Comparison of ENCODE assay signal across 1 cellular context in genomic region chr11:120192831-120193625, GRCh38.
A peak's percentile ranks its signal among the peaks of the same experiment; 100 is the strongest.
TF ChIP-seq lines count a peak whose summit lies in the region.

No MANE protein-coding gene starts in this region.

TF ChIP-seq in HepG2, 621 proteins besides CTCF, POLR2A, EP300 and RAD21 (continues in another document):
- TF ChIP-seq ZNF547 (CRISPR knock-in tag; IDR thresholded peaks at IDR 0.05) (peak; percentile 74; the same call in 1 of the 2 replicates), ELF3 (CRISPR knock-in tag; IDR thresholded peaks at IDR 0.05) (peak; percentile 83), ZBED4 (CRISPR knock-in tag; IDR thresholded peaks at IDR 0.05; ENCODE audit: borderline replicate concordance) (no peak), ZNF512B (CRISPR knock-in tag; IDR thresholded peaks at IDR 0.05; ENCODE audit: borderline replicate concordance) (peak; percentile 73; the same call in 1 of the 2 replicates), ZFP62 (CRISPR knock-in tag; IDR thresholded peaks at IDR 0.05) (no peak), TSC22D2 (CRISPR knock-in tag; IDR thresholded peaks at IDR 0.05; ENCODE audit: borderline replicate concordance) (no peak), ZNF891 (CRISPR knock-in tag; IDR thresholded peaks at IDR 0.05) (peak; percentile 72), ZFP1 (CRISPR knock-in tag; IDR thresholded peaks at IDR 0.05) (0 out of 2 replicates have a peak, but pooled peaks have one; percentile 63), GPBP1L1 (CRISPR knock-in tag; IDR thresholded peaks at IDR 0.05) (no peak), ZNF234 (CRISPR knock-in tag; conservative IDR thresholded peaks at IDR 0.05) (no peak), NKX3-1 (CRISPR knock-in tag; IDR thresholded peaks at IDR 0.05) (no peak), ZC3H13 (CRISPR knock-in tag; IDR thresholded peaks at IDR 0.05) (no peak), ZNF792 (CRISPR knock-in tag; IDR thresholded peaks at IDR 0.05) (peak; percentile 65; the same call in 1 of the 2 replicates), RFX1 (IDR thresholded peaks at IDR 0.05) (no peak), SNRNP70 (IDR thresholded peaks at IDR 0.05; ENCODE audit: low read depth, low read length) (no peak), ZNF770 (CRISPR knock-in tag; IDR thresholded peaks at IDR 0.05) (0 out of 2 replicates have a peak, but pooled peaks have one; percentile 20), ZNF317 (CRISPR knock-in tag; IDR thresholded peaks at IDR 0.05) (no peak), ZNF33A (CRISPR knock-in tag; IDR thresholded peaks at IDR 0.05; ENCODE audit: borderline replicate concordance) (no peak), FOXP1 (IDR thresholded peaks at IDR 0.05) (no peak), FOXP1 (CRISPR knock-in tag; IDR thresholded peaks at IDR 0.05) (no peak; the same call in 1 of the 2 replicates), TCF7 (IDR thresholded peaks at IDR 0.05; ENCODE audit: low read depth) (no peak), MTA1 (CRISPR knock-in tag; IDR thresholded peaks at IDR 0.05; ENCODE audit: borderline replicate concordance) (peak; percentile 95; the same call in 1 of the 2 replicates), TOPORS (CRISPR knock-in tag; IDR thresholded peaks at IDR 0.05) (peak; percentile 69; the same call in 1 of the 2 replicates), ZBTB37 (CRISPR knock-in tag; IDR thresholded peaks at IDR 0.05) (peak; percentile 56; the same call in 1 of the 2 replicates), HNF4G (IDR thresholded peaks at IDR 0.05; ENCODE audit: borderline replicate concordance, low read depth, low read length) (peak; percentile 65; the same call in 1 of the 2 replicates), HNF4G (CRISPR knock-in tag; IDR thresholded peaks at IDR 0.05; ENCODE audit: borderline replicate concordance, low read depth) (peak; percentile 96), AKNA (CRISPR knock-in tag; IDR thresholded peaks at IDR 0.05; ENCODE audit: borderline replicate concordance) (no peak), TFE3 (CRISPR knock-in tag; IDR thresholded peaks at IDR 0.05) (no peak), PITX1 (CRISPR knock-in tag; IDR thresholded peaks at IDR 0.05) (peak; percentile 66; the same call in 1 of the 2 replicates), SAFB2 (CRISPR knock-in tag; IDR thresholded peaks at IDR 0.05; ENCODE audit: borderline replicate concordance, low read depth) (no peak), CREBL2 (CRISPR knock-in tag; IDR thresholded peaks at IDR 0.05; ENCODE audit: borderline replicate concordance) (no peak), ZNF513 (CRISPR knock-in tag; conservative IDR thresholded peaks at IDR 0.05) (no peak), ATF7-NPFF (CRISPR knock-in tag; IDR thresholded peaks at IDR 0.05; ENCODE audit: low read depth) (no peak), ZBTB2 (CRISPR knock-in tag; IDR thresholded peaks at IDR 0.05; ENCODE audit: low read depth) (no peak), HNRNPK (IDR thresholded peaks at IDR 0.05; ENCODE audit: low read depth, low read length, poor library complexity, severe bottlenecking) (no peak), MYC (CRISPR knock-in tag; IDR thresholded peaks at IDR 0.05; ENCODE audit: borderline replicate concordance) (peak; percentile 67; the same call in 1 of the 2 replicates), MLLT10 (CRISPR knock-in tag; IDR thresholded peaks at IDR 0.05) (no peak), HDAC6 (IDR thresholded peaks at IDR 0.05; ENCODE audit: low read depth, low read length) (no peak)
